ENCODE assay signal across 9 cellular contexts in genomic region chr1:203556047-203556851, GRCh38.
DNase-seq lines count a peak whose midpoint lies in the region; ATAC-seq and TF ChIP-seq lines count a peak whose summit lies in the region.
"Had no signal": no experiment of that assay in that cellular context is flagged by ENCODE, and none has a peak within 500 bp of the region (broad histone marks: within the 10 kb centered on the region; RNA-seq: fewer than 3 reads in every experiment).

No MANE protein-coding gene starts in this region.

- H3K23ac ChIP-seq in H9 (ENCODE audit: insufficient read length, low read depth, low read length), result no peak overlapping the region

- H4K5ac ChIP-seq in H9 (ENCODE audit: insufficient read length, low read depth, low read length), result no peak overlapping the region

- H3K18ac ChIP-seq in H9 (ENCODE audit: insufficient read length, low read depth, low read length), result peak overlapping the region; percentile 90

- ATAC-seq in stimulated activated memory B cell treated with anti-CD40 and anti-IgM and Interleukin-4, amounts not matched to agents 10 μg/mL and 1 μg/mL and 100 μg/mL, for 72 hours, result peak; percentile 60

- H3K4me1 ChIP-seq in H9 (ENCODE audit: insufficient read depth, low read length), result peaks cover 13% of the 10 kb centered on the region; the same call in 1 of the 2 replicates

- peak overlapping the region; percentile 59 to 95 (median 83); a peak in 6 of 7 replicates for H3K27ac Mint-ChIP-seq in H9
- peak overlapping the region; percentile 25 for H3K27ac Mint-ChIP-seq in stimulated activated memory B cell treated with anti-CD40 and anti-IgM and Interleukin-4, amounts not matched to agents 10 μg/mL and 1 μg/mL and 100 μg/mL, for 72 hours

- no peak overlapping the region for H3K56ac ChIP-seq in H9 (ENCODE audit: insufficient read length, low read depth, low read length)

- H3T11ph ChIP-seq in H9 (ENCODE audit: low read length), result no peak overlapping the region

- peak overlapping the region; percentile 78 for H3K14ac ChIP-seq in H9 (ENCODE audit: insufficient read depth, low read length)

- H3K9me3 Mint-ChIP-seq in H9, result no peaks in the 10 kb centered on the region
- H3K9me3 Mint-ChIP-seq in stimulated activated memory B cell treated with anti-CD40 and anti-IgM and Interleukin-4, amounts not matched to agents 10 μg/mL and 1 μg/mL and 100 μg/mL, for 72 hours, result no peaks in the 10 kb centered on the region

- H2BK120ac ChIP-seq in H9 (ENCODE audit: low read depth, low read length, poor library complexity, severe bottlenecking), result no peak overlapping the region

- H3K27me3 ChIP-seq in H9 (ENCODE audit: insufficient read depth, low read length), result no peaks in the 10 kb centered on the region; the same call in 1 of the 2 replicates

- peak overlapping the region in 1 of 2 experiments; percentile 24; a peak in 3 of 5 replicates for H3K4me3 Mint-ChIP-seq in H9
- no peak overlapping the region for H3K4me3 Mint-ChIP-seq in stimulated activated memory B cell treated with anti-CD40 and anti-IgM and Interleukin-4, amounts not matched to agents 10 μg/mL and 1 μg/mL and 100 μg/mL, for 72 hours

- H3K4me2 ChIP-seq in H9 (ENCODE audit: insufficient read depth, insufficient read length, low read length), result peak overlapping the region; percentile 19

- no peak for TF ChIP-seq CTCF in H9 (conservative IDR thresholded peaks at IDR 0.05)

- no peaks in the 10 kb centered on the region for H4K20me1 ChIP-seq in H9 (ENCODE audit: control insufficient read depth, insufficient read depth, insufficient read length)

- WGBS in H9 (ENCODE audit: extremely low coverage, insufficient read length, low lambda C conversion rate), result no CpG with 5 or more reads among the region's 16 CpGs

- H3K9me3 ChIP-seq in H9 (ENCODE audit: control insufficient read depth, low read depth, low read length) (no peaks in the 10 kb centered on the region), iPS-18c (ENCODE audit: control insufficient read depth, insufficient read depth, low read length) (no peaks in the 10 kb centered on the region)

- H3K79me2 ChIP-seq in H9 (ENCODE audit: insufficient read depth, low read length), result no peaks in the 10 kb centered on the region

- H3K79me1 ChIP-seq in H9 (ENCODE audit: insufficient read depth, low read depth, low read length, poor library complexity, severe bottlenecking), result no peaks in the 10 kb centered on the region

- H3K36me3 Mint-ChIP-seq in H9 (ENCODE audit: insufficient read depth in 1 of 3, low read depth in 3 of 3), result no peaks in the 10 kb centered on the region
- no peaks in the 10 kb centered on the region for H3K36me3 Mint-ChIP-seq in stimulated activated memory B cell treated with anti-CD40 and anti-IgM and Interleukin-4, amounts not matched to agents 10 μg/mL and 1 μg/mL and 100 μg/mL, for 72 hours

- no peak overlapping the region for H4K8ac ChIP-seq in H9 (replicated peaks; ENCODE audit: insufficient read length, low read depth, low read length)

- no peaks in the 10 kb centered on the region for H3K23me2 ChIP-seq in H9 (ENCODE audit: insufficient read length, low read depth, low read length, poor library complexity, severe bottlenecking)

- no peak overlapping the region for H2BK12ac ChIP-seq in H9 (ENCODE audit: insufficient read length, low read depth, low read length)

- H2AK5ac ChIP-seq in H9 (ENCODE audit: insufficient read length, low read length), result no peak overlapping the region

- H3K27me3 Mint-ChIP-seq in H9 (ENCODE audit: low read depth), result peaks cover 1% of the 10 kb centered on the region; the same call in 1 of the 2 replicates
- peaks cover 7% of the 10 kb centered on the region for H3K27me3 Mint-ChIP-seq in stimulated activated memory B cell treated with anti-CD40 and anti-IgM and Interleukin-4, amounts not matched to agents 10 μg/mL and 1 μg/mL and 100 μg/mL, for 72 hours

- peaks cover 41 to 42% of the 10 kb centered on the region in 2 experiments for H3K4me1 Mint-ChIP-seq in H9
- H3K4me1 Mint-ChIP-seq in stimulated activated memory B cell treated with anti-CD40 and anti-IgM and Interleukin-4, amounts not matched to agents 10 μg/mL and 1 μg/mL and 100 μg/mL, for 72 hours, result peaks cover 10% of the 10 kb centered on the region

- H3K4ac ChIP-seq in H9 (ENCODE audit: low read depth, low read length), result no peak overlapping the region

- no peak overlapping the region for H3K9ac ChIP-seq in H9 (ENCODE audit: extremely low read depth, insufficient read length, low read length)

- H3K27ac ChIP-seq in H9 (ENCODE audit: insufficient read length, low read depth, low read length) (no peak overlapping the region), angular gyrus (ENCODE audit: low read depth, low read length) (peak overlapping the region; percentile 67)

- no peak overlapping the region for H2AFZ ChIP-seq in H9 (ENCODE audit: low read length)

- H4K91ac ChIP-seq in H9 (ENCODE audit: insufficient read length, low read depth, low read length), result no peak overlapping the region

- DNase-seq in H9 (peak; percentile 66), NCI-H128 (lab: John Stamatoyannopoulos, UW; ENCODE audit: unreplicated experiment) (no peak), NCI-H748 treated with DMSO at 0.1 percent for 48 hours (lab: John Stamatoyannopoulos, UW) (no peak), GF-D8 (lab: John Stamatoyannopoulos, UW) (no peak)
- DNase-seq in stimulated activated CD4-positive, alpha-beta T cell treated with anti-CD3 and anti-CD28 coated beads, Interleukin-4, amount 100 ng/mL, for 24 hours, result no peak
- DNase-seq: activated naive CD4-positive, alpha-beta T cell treated with anti-CD3 and anti-CD28 coated beads, Interleukin-2, amount 50 U/mL, for 16 hours had no signal

- H2BK20ac ChIP-seq in H9 (ENCODE audit: low read depth, low read length, poor library complexity, severe bottlenecking), result no peak overlapping the region

- no peak overlapping the region for H2BK5ac ChIP-seq in H9 (ENCODE audit: insufficient read length, low read length)

- H3K4me3 ChIP-seq in iPS-18c (ENCODE audit: insufficient read depth, low read depth, low read length), result peak overlapping the region; percentile 16

- no peak overlapping the region; the same call in 1 of the 2 replicates for H2BK15ac ChIP-seq in H9 (ENCODE audit: low read depth, low read length)
